In the genomic region with DNA sequence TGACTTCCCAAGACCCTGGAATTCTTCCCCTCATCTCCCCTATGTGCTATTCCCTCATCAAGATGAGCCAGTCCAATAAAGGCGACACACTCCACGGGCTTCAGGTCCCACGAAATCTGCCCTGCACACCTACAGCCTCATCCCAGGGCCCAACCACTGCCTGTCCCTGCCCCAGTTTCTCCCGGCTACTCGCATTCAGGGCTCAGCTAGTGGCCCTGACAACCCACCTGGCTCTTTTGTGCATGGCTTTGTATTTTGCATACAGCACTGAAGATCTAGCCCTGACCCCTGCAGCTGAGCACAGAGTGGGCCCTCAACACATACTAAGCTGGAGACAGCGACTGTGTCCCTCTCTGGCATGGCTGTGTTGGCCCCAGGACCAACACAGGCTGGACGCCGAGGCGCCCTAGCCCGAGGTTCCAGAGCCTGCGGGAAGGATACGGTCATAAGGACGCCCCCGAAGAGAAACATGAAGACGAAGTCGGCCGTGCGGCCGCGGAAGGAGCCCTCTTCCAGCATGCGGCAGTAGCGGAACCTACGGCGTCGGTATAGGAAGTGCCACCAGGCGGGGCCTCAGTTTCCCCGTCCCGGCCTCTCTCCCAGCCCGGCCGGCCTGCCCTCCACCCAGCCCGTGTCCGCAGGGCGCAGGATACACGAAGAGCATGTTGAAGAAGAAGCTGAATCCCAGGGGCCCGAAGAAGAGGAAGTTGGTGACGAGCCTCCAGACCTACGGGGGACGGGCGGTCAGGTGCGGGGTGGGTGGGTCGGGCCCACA, we compare ENCODE assay signal across 8 cellular contexts. TPM values are rescaled to one million over a fixed set of nuclear protein-coding genes. Genes with fewer than 3 reads are reported as not detected.
DNase-seq lines count a peak whose midpoint lies in the region; ATAC-seq, FAIRE-seq and TF ChIP-seq lines count a peak whose summit lies in the region.

No MANE protein-coding gene starts in this region.

- H3K4me3 Mint-ChIP-seq in nephron: peak overlapping the region; percentile 90 to 92 (median 91)

- peak overlapping the region; percentile 37 for H3K4me3 ChIP-seq in astrocyte of the spinal cord (ENCODE audit: low read depth, low read length)
- H3K4me3 ChIP-seq in mesenchymal stem cell (ENCODE audit: insufficient read depth in 1 of 2, low read depth in 1 of 2, low read length in 2 of 2): no peak overlapping the region

- H3K9me3 Mint-ChIP-seq in nephron: no peaks in the 10 kb centered on the region

- peak overlapping the region; percentile 45 to 66 (median 63) for H3K27ac Mint-ChIP-seq in nephron

- in situ Hi-C loops in astrocyte of the spinal cord (cut with HindIII; ENCODE audit: low sequenced_read_pairs): no loop called here

- no peak overlapping the region for H4K91ac ChIP-seq in mesenchymal stem cell (ENCODE audit: low read length)

- no peak overlapping the region for H2BK12ac ChIP-seq in mesenchymal stem cell (ENCODE audit: low read length in 2 of 2)

- no peak overlapping the region for H2AK5ac ChIP-seq in mesenchymal stem cell (ENCODE audit: low read length, severe bottlenecking)

- no peak overlapping the region for H3K27ac ChIP-seq in mesenchymal stem cell (ENCODE audit: low read length, poor library complexity, severe bottlenecking)

- no peak overlapping the region for H3K4me2 ChIP-seq in mesenchymal stem cell (ENCODE audit: low read length, poor library complexity, severe bottlenecking)

- TF ChIP-seq CTCF in astrocyte of the spinal cord (IDR thresholded peaks at IDR 0.05; ENCODE audit: low read depth, low read length): no peak
- no peak for TF ChIP-seq CTCF in nephron (IDR thresholded peaks at IDR 0.05; ENCODE audit: unreplicated experiment in 3 of 3)

- H3K79me1 ChIP-seq in mesenchymal stem cell (replicated peaks; ENCODE audit: low read length, poor library complexity, severe bottlenecking): peaks cover 14% of the 10 kb centered on the region

- DNase-seq in NCI-H2227 (lab: John Stamatoyannopoulos, UW; ENCODE audit: unreplicated experiment) (peak; percentile 22), NCI-H2227 treated with DMSO at 0.1 percent for 48 hours (lab: John Stamatoyannopoulos, UW) (no peak), astrocyte of the spinal cord (ENCODE audit: low read depth, low spot score) (no peak), mesenchymal stem cell (no peak), H54 (ENCODE audit: insufficient read length, low spot score) (no peak), hippocampal formation (lab: John Stamatoyannopoulos, UW) (no peak)

- peaks cover 61% of the 10 kb centered on the region for H3K4me1 Mint-ChIP-seq in nephron

- H3K36me3 ChIP-seq in mesenchymal stem cell (ENCODE audit: control insufficient read depth in 1 of 2, insufficient read depth in 2 of 2, low read depth in 1 of 2, low read length in 2 of 2): peaks cover 42 to 50% of the 10 kb centered on the region in 2 experiments

- no peak overlapping the region for H2AFZ ChIP-seq in mesenchymal stem cell (ENCODE audit: low read depth, low read length)

- ATAC-seq in HG03442 (IDR thresholded peaks at IDR 0.05; ENCODE audit: unreplicated experiment): peak; percentile 4

- no peak overlapping the region for H3K23ac ChIP-seq in mesenchymal stem cell (ENCODE audit: low read length in 2 of 2)

- no peak overlapping the region for H3K18ac ChIP-seq in mesenchymal stem cell (ENCODE audit: low read depth in 1 of 2, low read length in 2 of 2)

- no peak for FAIRE-seq in H54 (lab: Jason Lieb, UNC)

- H4K8ac ChIP-seq in mesenchymal stem cell (ENCODE audit: low read length): no peak overlapping the region

- peaks cover 7% of the 10 kb centered on the region for H3K36me3 Mint-ChIP-seq in nephron (ENCODE audit: low read depth)

- no peak overlapping the region for H3K4ac ChIP-seq in mesenchymal stem cell (ENCODE audit: low read depth in 1 of 2, low read length in 2 of 2)

- 27% methylated on average over 41 of the region's 41 CpGs for WGBS in mesenchymal stem cell

- H3K4me1 ChIP-seq in mesenchymal stem cell (ENCODE audit: control insufficient read depth, insufficient read depth, low read depth, low read length): peaks cover 15% of the 10 kb centered on the region

- peaks cover 0 to 11% of the 10 kb centered on the region in 2 experiments for H3K27me3 ChIP-seq in mesenchymal stem cell (ENCODE audit: control insufficient read depth in 1 of 2, insufficient read depth in 1 of 2, low read length in 2 of 2)

- H2BK120ac ChIP-seq in mesenchymal stem cell (ENCODE audit: low read depth, low read length): no peak overlapping the region

- TF ChIP-seq POLR2A in H54 (IDR thresholded peaks at IDR 0.05; ENCODE audit: low read depth, low read length): no peak

- H3K9ac ChIP-seq in mesenchymal stem cell (ENCODE audit: low read length): no peak overlapping the region

- no peak overlapping the region for H3K14ac ChIP-seq in mesenchymal stem cell (ENCODE audit: low read length in 2 of 2)

- H3K27me3 Mint-ChIP-seq in nephron (ENCODE audit: low read depth): no peaks in the 10 kb centered on the region

- H3K9me3 ChIP-seq in mesenchymal stem cell (ENCODE audit: control insufficient read depth, low read length): no peaks in the 10 kb centered on the region

- no peak overlapping the region for H2BK5ac ChIP-seq in mesenchymal stem cell (ENCODE audit: low read depth, low read length, poor library complexity, severe bottlenecking)

- no peak overlapping the region for H2BK15ac ChIP-seq in mesenchymal stem cell (ENCODE audit: low read depth, poor library complexity, severe bottlenecking)

RNA-seq across cellular contexts. Expression of a gene that starts 0.7 kb away (rescaled TPM):
- 0.61 TPM for polyA plus RNA-seq in mesenchymal stem cell (2013, experiment 1 of 2)
- polyA plus RNA-seq in mesenchymal stem cell (2013, experiment 2 of 2): 0.52 TPM

RNA-seq across cellular contexts. Expression of a gene that starts 19.6 kb away (rescaled TPM):
- polyA plus RNA-seq in mesenchymal stem cell (2013, experiment 1 of 2): 15.5 TPM
- polyA plus RNA-seq in mesenchymal stem cell (2013, experiment 2 of 2): 15.6 TPM

RNA-seq across cellular contexts. Expression of a gene that starts 51.3 kb away (rescaled TPM):
- polyA plus RNA-seq in mesenchymal stem cell (2013, experiment 1 of 2): 68.2 TPM
- polyA plus RNA-seq in mesenchymal stem cell (2013, experiment 2 of 2): 67.4 TPM

RNA-seq across cellular contexts. Expression of a gene that starts 56.1 kb away (rescaled TPM):
- polyA plus RNA-seq in mesenchymal stem cell (2013, experiment 1 of 2): 908 TPM
- polyA plus RNA-seq in mesenchymal stem cell (2013, experiment 2 of 2): 993 TPM
